10 cellular contexts compared by ENCODE assay signal in the genomic region with DNA sequence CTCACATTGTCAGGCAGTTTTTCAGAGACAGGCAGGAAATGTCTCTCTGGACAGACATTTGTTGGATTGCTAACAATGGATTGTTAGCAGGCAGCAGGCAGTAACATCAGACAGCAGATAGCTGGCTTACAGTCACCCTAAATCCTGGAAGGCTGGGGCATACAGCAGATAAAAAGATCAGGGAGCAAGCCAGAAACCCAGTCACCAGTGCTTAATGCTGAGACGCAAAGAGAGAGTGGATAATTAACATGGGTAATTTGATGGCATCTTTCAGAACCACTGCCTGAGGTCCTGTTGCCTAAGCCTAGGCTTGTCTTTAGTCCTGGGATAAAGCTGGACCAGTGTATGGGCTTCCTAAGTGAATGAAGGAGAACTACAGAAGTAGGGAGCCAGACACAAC. TPM values are rescaled to one million over a fixed set of nuclear protein-coding genes. Genes with fewer than 3 reads are reported as not detected.
"Had no signal": no experiment of that assay in that cellular context is flagged by ENCODE, and none has a peak within 500 bp of the region (broad histone marks: within the 10 kb centered on the region; RNA-seq: fewer than 3 reads in every experiment).

No MANE protein-coding gene starts in this region.

- H3K27ac Mint-ChIP-seq: GM23338 had no signal

- H3K4me3 ChIP-seq: GM23338, K562 had no signal

- DNase-seq: H9, HCEC 1CT, IMR-90, KG1 had no signal

- H3K9me3 Mint-ChIP-seq: GM23338, H9 had no signal

- ATAC-seq: GM23338, K562 had no signal

- H3K4me2 ChIP-seq: GM23338 had no signal

- FAIRE-seq: H1, H54, HTR-8/SVneo, K562 had no signal

- H3K4me3 Mint-ChIP-seq: GM23338, H9 had no signal

- H2AFZ ChIP-seq: GM23338 had no signal

RNA-seq across cellular contexts. Expression of a gene that starts 22.4 kb away (rescaled TPM):
- total RNA-seq: GM23338, H1, H9, HT-29, K562 had no signal
- polyA plus RNA-seq: GM23338, K562 had no signal
